ENCODE assay signal across 22 cellular contexts in genomic region chr10:104750306-104750705, GRCh38.
DNase-seq lines count a peak whose midpoint lies in the region; ATAC-seq and TF ChIP-seq lines count a peak whose summit lies in the region.
"Had no signal": no experiment of that assay in that cellular context is flagged by ENCODE, and none has a peak within 500 bp of the region (broad histone marks: within the 10 kb centered on the region; RNA-seq: fewer than 3 reads in every experiment).

No MANE protein-coding gene starts in this region.

- no peaks in the 10 kb centered on the region for H4K20me1 ChIP-seq in HCT116 (ENCODE audit: insufficient read depth)
- H4K20me1 ChIP-seq: BLaER1 had no signal

- no peaks in the 10 kb centered on the region for H3K79me2 ChIP-seq in HCT116 (ENCODE audit: insufficient read depth, low read length)

- no peak for TF ChIP-seq POLR2A in HCT116 (IDR thresholded peaks at IDR 0.05; ENCODE audit: borderline replicate concordance, extremely low read depth, insufficient read depth, insufficient read length)
- no peak for TF ChIP-seq POLR2A in erythroblast (IDR thresholded peaks at IDR 0.05; ENCODE audit: low read length)

- H3K4me1 ChIP-seq in HCT116 (ENCODE audit: control insufficient read depth in 1 of 2, insufficient read depth in 2 of 2, low read length in 2 of 2), result no peaks in the 10 kb centered on the region
- H3K4me1 ChIP-seq: BLaER1 had no signal

- H3K27me3 ChIP-seq in HCT116 (ENCODE audit: insufficient read depth, low read length), result peaks cover 37% of the 10 kb centered on the region
- H3K27me3 ChIP-seq: BLaER1, MG63 had no signal

- H3K36me3 ChIP-seq in HCT116 (ENCODE audit: control insufficient read depth in 1 of 2, insufficient read depth in 2 of 2, low read length in 2 of 2), result no peaks in the 10 kb centered on the region
- H3K36me3 ChIP-seq: BLaER1, MG63 had no signal

- intact Hi-C loops in HCT116 (cut with micrococcal nuclease), result loop anchor here (5.0 kb wide), 1 partner anchor 887 kb away; no protein-coding TSS in a partner anchor

- no peak overlapping the region for H3K4me2 ChIP-seq in HCT116 (ENCODE audit: low read length)
- H3K4me2 ChIP-seq: BLaER1, PC-9 had no signal

- TF ChIP-seq CTCF in HCT116 (IDR thresholded peaks at IDR 0.05 in 2 of 3, conservative IDR thresholded peaks at IDR 0.05 in 1 of 3; ENCODE audit: borderline replicate concordance in 1 of 3, insufficient read depth in 1 of 3, low read depth in 2 of 3, low read length in 2 of 3) (no peak), WTC11 (IDR thresholded peaks at IDR 0.05) (no peak), progenitor cell of endocrine pancreas (IDR thresholded peaks at IDR 0.05; ENCODE audit: unreplicated experiment) (no peak)

- no peaks in the 10 kb centered on the region for H3K9me3 ChIP-seq in HCT116 (ENCODE audit: control insufficient read depth in 1 of 2, insufficient read depth in 1 of 2, low read depth in 1 of 2, low read length in 2 of 2)
- H3K9me3 ChIP-seq: BLaER1, MG63 had no signal

- H3K4me3 Mint-ChIP-seq in WTC11 (no peak overlapping the region), progenitor cell of endocrine pancreas (ENCODE audit: low read depth) (no peak overlapping the region)
- H3K4me3 Mint-ChIP-seq: CD4-positive, CD25-positive, alpha-beta regulatory T cell; HFFc6 had no signal

- no peak overlapping the region for H3K27ac ChIP-seq in HCT116 (ENCODE audit: low read depth, low read length)
- H3K27ac ChIP-seq: BLaER1, PC-9 had no signal

- H2AFZ ChIP-seq in HCT116 (ENCODE audit: low read depth, low read length, poor library complexity, severe bottlenecking), result no peak overlapping the region
- H2AFZ ChIP-seq: PC-9 had no signal

- H3K36me3 Mint-ChIP-seq in WTC11, result no peaks in the 10 kb centered on the region; the same call in 1 of the 2 replicates
- no peaks in the 10 kb centered on the region for H3K36me3 Mint-ChIP-seq in progenitor cell of endocrine pancreas (ENCODE audit: insufficient read depth)
- H3K36me3 Mint-ChIP-seq: CD4-positive, CD25-positive, alpha-beta regulatory T cell had no signal

- ATAC-seq in HCT116 (no peak), WTC11 (peak; percentile 34; the same call in 1 of the 2 replicates)

- DNase-seq in HCT116 (ENCODE audit: low read depth, low spot score) (no peak), WTC11 (ENCODE audit: low spot score) (no peak), iPS-NIHi11 (ENCODE audit: low spot score) (peak; percentile 18), progenitor cell of endocrine pancreas (ENCODE audit: low spot score, unreplicated experiment) (peak; percentile 16), T-helper 1 cell (no peak), AG20443 (ENCODE audit: low spot score) (no peak), erythroblast (lab: John Stamatoyannopoulos, UW) (no peak)
- DNase-seq: CD4-positive, CD25-positive, alpha-beta regulatory T cell; H7; HFFc6; KG1; MG63; NCI-H1105 treated with DMSO at 0.1 percent for 48 hours; NCI-H2029; NCI-H446 treated with DMSO at 0.1 percent for 48 hours; NCI-H526; NCI-H82; NK-92 treated with Interleukin-12 subunit alpha and Interleukin-12 subunit beta, amount 100 ng/mL, for 24 hours; PC-9; RPMI8226; SHP77 treated with DMSO at 0.1 percent for 48 hours had no signal

- no peak overlapping the region for H3K4me3 ChIP-seq in HCT116 (replicated peaks in 1 of 2; ENCODE audit: low read depth in 1 of 2, low read length in 2 of 2)
- H3K4me3 ChIP-seq: BLaER1, MG63, PC-9 had no signal

- H3K9me3 Mint-ChIP-seq in WTC11 (peaks cover 7% of the 10 kb centered on the region), progenitor cell of endocrine pancreas (ENCODE audit: low read depth) (no peaks in the 10 kb centered on the region)

- H3K4me1 Mint-ChIP-seq in WTC11 (no peaks in the 10 kb centered on the region), progenitor cell of endocrine pancreas (ENCODE audit: low read depth) (no peaks in the 10 kb centered on the region)
- H3K4me1 Mint-ChIP-seq: CD4-positive, CD25-positive, alpha-beta regulatory T cell had no signal

- POLR2A ChIA-PET in HCT116 (lab: Charles Lee), result no interaction called here
- POLR2A ChIA-PET in WTC11 (lab: Charles Lee), result no interaction called here

- CTCF ChIA-PET in HCT116 (lab: Charles Lee), result no interaction called here
- CTCF ChIA-PET in WTC11 (lab: Charles Lee), result no interaction called here

- no peak overlapping the region for H3K27ac Mint-ChIP-seq in WTC11
- H3K27ac Mint-ChIP-seq in progenitor cell of endocrine pancreas, result no peak overlapping the region
- H3K27ac Mint-ChIP-seq: CD4-positive, CD25-positive, alpha-beta regulatory T cell; HFFc6 had no signal

- H3K27me3 Mint-ChIP-seq in WTC11 (ENCODE audit: low read depth) (no peaks in the 10 kb centered on the region), progenitor cell of endocrine pancreas (no peaks in the 10 kb centered on the region)
- H3K27me3 Mint-ChIP-seq: CD4-positive, CD25-positive, alpha-beta regulatory T cell had no signal

- H3K9ac ChIP-seq in HCT116 (ENCODE audit: low read length), result no peak overlapping the region
- H3K9ac ChIP-seq: BLaER1 had no signal

- no peaks in the 10 kb centered on the region for H3K9me2 ChIP-seq in HCT116 (ENCODE audit: insufficient read depth)

- no peak for TF ChIP-seq RAD21 in HCT116 (IDR thresholded peaks at IDR 0.05; ENCODE audit: low read depth)

- BruUV-seq in HCT116 (replicated peaks; lab: Mats Ljungman, UMichigan), result no TSS peak

- RAD21 ChIA-PET in HCT116 (lab: Charles Lee; ENCODE audit: low non-redundant PET in 1 of 2, low total read pairs in 2 of 2, uncharacterized antibody in 2 of 2, unreplicated experiment in 2 of 2), result no interaction called here

TF ChIP-seq in HCT116, 20 proteins besides CTCF, POLR2A, EP300 and RAD21:
- peak; percentile 56 for TF ChIP-seq REST (IDR thresholded peaks at IDR 0.05; ENCODE audit: low read depth)
- TF ChIP-seq EGR1 (IDR thresholded peaks at IDR 0.05; ENCODE audit: low read depth), result no peak

TF ChIP-seq in WTC11, 78 proteins besides CTCF, POLR2A, EP300 and RAD21 (continues in another document):
- TF ChIP-seq USF1 (CRISPR knock-in tag; IDR thresholded peaks at IDR 0.05), result no peak
- no peak for TF ChIP-seq IRF2 (CRISPR knock-in tag; IDR thresholded peaks at IDR 0.05; ENCODE audit: borderline replicate concordance, low read depth)
- no peak for TF ChIP-seq CREB1 (CRISPR knock-in tag; IDR thresholded peaks at IDR 0.05)
- TF ChIP-seq IRF1 (CRISPR knock-in tag; IDR thresholded peaks at IDR 0.05), result no peak
- no peak for TF ChIP-seq ZNF532 (CRISPR knock-in tag; IDR thresholded peaks at IDR 0.05; ENCODE audit: borderline replicate concordance)
- TF ChIP-seq ELF4 (CRISPR knock-in tag; IDR thresholded peaks at IDR 0.05; ENCODE audit: low read depth), result no peak
- no peak for TF ChIP-seq JUN (CRISPR knock-in tag; IDR thresholded peaks at IDR 0.05)
- TF ChIP-seq FOXJ3 (CRISPR knock-in tag; IDR thresholded peaks at IDR 0.05; ENCODE audit: borderline replicate concordance), result no peak
- no peak for TF ChIP-seq MLX (CRISPR knock-in tag; IDR thresholded peaks at IDR 0.05)
- TF ChIP-seq ZBTB21 (CRISPR knock-in tag; IDR thresholded peaks at IDR 0.05; ENCODE audit: borderline replicate concordance), result no peak

Comparison
In these comparisons a context has a peak if more than half of its experiments do, and no peak if none do; other contexts are left out.
1. DNase-seq: peak in iPS-NIHi11 (single experiment) and progenitor cell of endocrine pancreas (single experiment); none in HCT116 (single experiment), WTC11 (single experiment), T-helper 1 cell (0 of 5), AG20443 (single experiment) and erythroblast (0 of 2).